ENCODE assay signal across 8 cellular contexts in genomic region chr17:52724578-52724977, GRCh38.
"Had no signal": no experiment of that assay in that cellular context is flagged by ENCODE, and none has a peak within 500 bp of the region (broad histone marks: within the 10 kb centered on the region; RNA-seq: fewer than 3 reads in every experiment).

No MANE protein-coding gene starts in this region.

- H3K4me2 ChIP-seq: KMS-11 had no signal

- H3K36me3 Mint-ChIP-seq: IgD-negative memory B cell had no signal

- H3K4me1 Mint-ChIP-seq: IgD-negative memory B cell had no signal

- DNase-seq: IMR-90, KBM-7, KG1 had no signal

- H3K27ac Mint-ChIP-seq: IgD-negative memory B cell had no signal

- H3K27me3 Mint-ChIP-seq: IgD-negative memory B cell had no signal

- H3K27ac ChIP-seq: HL-60, KMS-11 had no signal

- H3K4me3 ChIP-seq: K562 had no signal

- ATAC-seq: HepG2, K562 had no signal

- H3K4me3 Mint-ChIP-seq: IgD-negative memory B cell had no signal

- H3K9ac ChIP-seq: KMS-11 had no signal
